ENCODE assay signal across 9 cellular contexts in genomic region chr3:128800241-128801187, GRCh38.
DNase-seq lines count a peak whose midpoint lies in the region; ATAC-seq, FAIRE-seq and TF ChIP-seq lines count a peak whose summit lies in the region.
"Had no signal": no experiment of that assay in that cellular context is flagged by ENCODE, and none has a peak within 500 bp of the region (broad histone marks: within the 10 kb centered on the region; RNA-seq: fewer than 3 reads in every experiment).

No MANE protein-coding gene starts in this region.

- H3K27ac ChIP-seq in HepG2 (ENCODE audit: extremely low read length, insufficient read depth, low read length) (no peak overlapping the region), right lobe of liver (no peak overlapping the region), tibial nerve (peak overlapping the region; percentile 52 to 82 (median 66)), WERI-Rb-1 (no peak overlapping the region)

- POLR2A ChIA-PET in HepG2 (lab: Yijun Ruan, JAX) = no interaction called here

- BruUV-seq in HepG2 (replicated peaks; lab: Mats Ljungman, UMichigan) = no TSS peak

- no peak overlapping the region for H3K4me2 ChIP-seq in HepG2 (ENCODE audit: low read depth, low read length)

- TF ChIP-seq POLR2A in HepG2 (IDR thresholded peaks at IDR 0.05; ENCODE audit: insufficient read depth in 1 of 2, low read depth in 2 of 2, low read length in 2 of 2) = no peak
- TF ChIP-seq POLR2A in right lobe of liver (IDR thresholded peaks at IDR 0.05) = no peak
- no peak for TF ChIP-seq POLR2A in tibial nerve (IDR thresholded peaks at IDR 0.05)

- TF ChIP-seq EP300 in HepG2 (IDR thresholded peaks at IDR 0.05; ENCODE audit: low read depth in 2 of 2, low read length in 2 of 2) (no peak), HepG2 (CRISPR knock-in tag; IDR thresholded peaks at IDR 0.05; ENCODE audit: borderline replicate concordance) (no peak), tibial nerve (IDR thresholded peaks at IDR 0.05) (peak in 1 of 2 donors; percentile 37)

- no peak for TF ChIP-seq RAD21 in HepG2 (CRISPR knock-in tag; IDR thresholded peaks at IDR 0.05)

- H3K79me2 ChIP-seq in HepG2 (ENCODE audit: insufficient read depth, low read length) = peaks cover 2% of the 10 kb centered on the region

- WGBS in HepG2 (ENCODE audit: low lambda C conversion rate) = 93% methylated on average over 9 of the region's 9 CpGs
- 70% methylated on average over 7 of the region's 9 CpGs for WGBS in right lobe of liver (ENCODE audit: insufficient coverage, low coverage, low lambda C conversion rate, missing lambda C conversion rate)
- 40 to 60% methylated on average over 9 of the region's 9 CpGs for WGBS in tibial nerve, 2 donors

- no peak overlapping the region for H3K4me3 ChIP-seq in HepG2 (replicated peaks in 1 of 3; ENCODE audit: insufficient read depth in 1 of 3, low read depth in 2 of 3, low read length in 3 of 3)
- no peak overlapping the region for H3K4me3 ChIP-seq in right lobe of liver
- no peak overlapping the region for H3K4me3 ChIP-seq in tibial nerve
- no peak overlapping the region for H3K4me3 ChIP-seq in WERI-Rb-1 (ENCODE audit: low read depth, low read length)

- no peaks in the 10 kb centered on the region for H3K4me1 ChIP-seq in HepG2 (ENCODE audit: insufficient read depth, low read length)
- peaks cover 0 to 18% (median 0%) of the 10 kb centered on the region in 4 donors for H3K4me1 ChIP-seq in right lobe of liver
- H3K4me1 ChIP-seq in tibial nerve = peaks cover 0 to 57% (median 13%) of the 10 kb centered on the region in 4 donors

- no peak for TF ChIP-seq CTCF in HepG2 (CRISPR knock-in tag; IDR thresholded peaks at IDR 0.05)
- TF ChIP-seq CTCF in right lobe of liver (IDR thresholded peaks at IDR 0.05) = no peak
- TF ChIP-seq CTCF in brain (conservative IDR thresholded peaks at IDR 0.05) = no peak
- TF ChIP-seq CTCF in neural crest cell (conservative IDR thresholded peaks at IDR 0.05) = no peak
- TF ChIP-seq CTCF in tibial nerve (IDR thresholded peaks at IDR 0.05) = no peak
- no peak for TF ChIP-seq CTCF in WERI-Rb-1 (IDR thresholded peaks at IDR 0.05; ENCODE audit: low read depth, low read length)

- H3K27me3 ChIP-seq in HepG2 (ENCODE audit: control insufficient read depth in 1 of 2, insufficient read depth in 2 of 2, low read length in 2 of 2) (no peaks in the 10 kb centered on the region), right lobe of liver (no peaks in the 10 kb centered on the region), tibial nerve (no peaks in the 10 kb centered on the region), WERI-Rb-1 (ENCODE audit: insufficient read depth, low read depth, severe bottlenecking) (no peaks in the 10 kb centered on the region)
- H3K27me3 ChIP-seq: BE2C had no signal

- ATAC-seq in HepG2 (no peak), right lobe of liver (no peak)

- H3K9me3 ChIP-seq in HepG2 (ENCODE audit: low read length) = no peaks in the 10 kb centered on the region
- no peaks in the 10 kb centered on the region for H3K9me3 ChIP-seq in right lobe of liver
- H3K9me3 ChIP-seq in tibial nerve = no peaks in the 10 kb centered on the region
- no peaks in the 10 kb centered on the region for H3K9me3 ChIP-seq in WERI-Rb-1 (ENCODE audit: severe bottlenecking)
- H3K9me3 ChIP-seq: BE2C had no signal

- no peak overlapping the region for H3K9ac ChIP-seq in HepG2 (ENCODE audit: insufficient read depth, low read depth, low read length)

- H3K4me3 Mint-ChIP-seq in brain (peak overlapping the region in 1 of 5 experiments; percentile 29), neural crest cell (peak overlapping the region; percentile 10)

- H3K36me3 ChIP-seq in HepG2 (replicated peaks in 1 of 2; ENCODE audit: control insufficient read depth in 1 of 2, insufficient read depth in 2 of 2, low read length in 2 of 2) = peaks cover 25 to 79% of the 10 kb centered on the region in 2 experiments
- peaks cover 4 to 39% (median 16%) of the 10 kb centered on the region in 4 donors for H3K36me3 ChIP-seq in right lobe of liver
- H3K36me3 ChIP-seq in tibial nerve = peaks cover 2 to 46% (median 8%) of the 10 kb centered on the region in 3 donors
- H3K36me3 ChIP-seq in WERI-Rb-1 = peaks cover 46% of the 10 kb centered on the region

- intact Hi-C loops in HepG2 (cut with micrococcal nuclease; ENCODE audit: unreplicated experiment) = no loop called here
- intact Hi-C loops in right lobe of liver (cut with DNase I) = loop anchor here in 1 of 2 donors (10.0 kb wide), 1 partner anchor 66 kb away; no protein-coding TSS in a partner anchor

- H3K36me3 Mint-ChIP-seq in brain = peaks cover 55% of the 10 kb centered on the region
- H3K36me3 Mint-ChIP-seq in neural crest cell (ENCODE audit: low read depth) = peaks cover 16% of the 10 kb centered on the region

- in situ Hi-C loops in HepG2 (cut with HindIII; ENCODE audit: extremely low pct_ligation_motif_present, low pct_unique_long_range_greater_than_20kb) = loop anchor here (10.0 kb wide), 1 partner anchor 126 kb away; no protein-coding TSS in a partner anchor

- DNase-seq in HepG2 (ENCODE audit: low spot score) = no peak
- no peak for DNase-seq in right lobe of liver
- no peak for DNase-seq in neural crest cell (ENCODE audit: low read depth, low spot score)
- DNase-seq in tibial nerve (ENCODE audit: low spot score in 2 of 2) = no peak
- DNase-seq in SW480 (ENCODE audit: low spot score) = no peak
- DNase-seq in DMS153 (lab: John Stamatoyannopoulos, UW) = no peak
- no peak for DNase-seq in WERI-Rb-1
- DNase-seq: BE2C had no signal

- no peak overlapping the region for H2AFZ ChIP-seq in HepG2 (ENCODE audit: low read length)

- H3K4me1 Mint-ChIP-seq in brain (peaks cover 46% of the 10 kb centered on the region), neural crest cell (peaks cover 41% of the 10 kb centered on the region)

- H3K9me3 Mint-ChIP-seq in brain = no peaks in the 10 kb centered on the region
- no peaks in the 10 kb centered on the region for H3K9me3 Mint-ChIP-seq in neural crest cell

- peak overlapping the region in 4 of 5 experiments; percentile 83 to 94 (median 92) for H3K27ac Mint-ChIP-seq in brain
- H3K27ac Mint-ChIP-seq in neural crest cell (ENCODE audit: unreplicated experiment) = peak overlapping the region; percentile 64

- H3K27me3 Mint-ChIP-seq in brain = no peaks in the 10 kb centered on the region
- H3K27me3 Mint-ChIP-seq in neural crest cell (ENCODE audit: low read depth) = no peaks in the 10 kb centered on the region

- CTCF ChIA-PET in HepG2 (lab: Yijun Ruan, JAX; ENCODE audit: low intra/inter-chr PET ratio, low total read pairs) = no interaction called here

- no peak for FAIRE-seq in HepG2 (lab: Jason Lieb, UNC)

- H4K20me1 ChIP-seq in HepG2 (ENCODE audit: insufficient read depth, low read length) = peaks cover 3% of the 10 kb centered on the region

TF ChIP-seq in HepG2, 621 proteins besides CTCF, POLR2A, EP300 and RAD21:
- TF ChIP-seq RBM22 (optimal IDR thresholded peaks at IDR 0.05; ENCODE audit: low read length) (peak; percentile 51), ZNF567 (CRISPR knock-in tag; IDR thresholded peaks at IDR 0.05; ENCODE audit: borderline replicate concordance) (no peak)

Comparison
In these comparisons a context has a peak if more than half of its experiments do, and no peak if none do; other contexts are left out.
1. H3K27ac ChIP-seq: peak in tibial nerve (4 of 4); none in HepG2 (single experiment), right lobe of liver (0 of 3) and WERI-Rb-1 (single experiment).